ENCODE assay signal across 14 cellular contexts in the genomic region with DNA sequence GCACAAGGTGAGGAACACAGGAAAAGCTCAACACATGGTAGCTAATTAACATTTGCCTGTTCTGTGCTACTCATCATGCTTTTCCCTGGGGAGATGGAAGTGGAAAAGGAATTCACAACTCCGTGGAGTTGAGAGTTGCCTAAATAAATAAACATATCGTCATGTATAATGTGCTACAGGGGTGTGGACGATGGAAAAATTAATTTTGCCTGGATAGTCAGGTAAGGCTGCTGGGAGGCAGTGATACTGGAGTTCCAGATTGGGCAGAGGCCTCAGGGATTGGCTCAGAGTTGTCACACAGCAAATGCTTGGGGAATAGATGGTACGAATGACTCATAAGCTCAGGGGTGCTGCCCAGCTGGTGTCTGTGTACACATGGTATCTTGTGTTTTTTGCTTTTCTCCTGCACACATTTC. TPM values are rescaled to one million over a fixed set of nuclear protein-coding genes. Genes with fewer than 3 reads are reported as not detected.
A peak's percentile ranks its signal among the peaks of the same experiment; 100 is the strongest.
DNase-seq lines count a peak whose midpoint lies in the region; ATAC-seq and TF ChIP-seq lines count a peak whose summit lies in the region.
"Had no signal": no experiment of that assay in that cellular context is flagged by ENCODE, and none has a peak within 500 bp of the region (broad histone marks: within the 10 kb centered on the region; RNA-seq: fewer than 3 reads in every experiment).

No MANE protein-coding gene starts in this region.

- no peak for TF ChIP-seq CTCF in brain (conservative IDR thresholded peaks at IDR 0.05)

- CTCF ChIA-PET in activated CD8-positive, alpha-beta memory T cell treated with anti-CD3 and anti-CD28 coated beads, Interleukin-2, amount 10 ng/mL, durations not matched to agents 7 days and 5 days (lab: Charles Lee) = interaction anchor here (0.8 to 2.7 kb wide), 4 partner anchors 16 to 72 kb away, joined by 3 to 7 read pairs (median 4); a partner anchor contains a TSS

- peaks cover 0 to 4% (median 0%) of the 10 kb centered on the region in 5 experiments for H3K9me3 Mint-ChIP-seq in brain
- no peaks in the 10 kb centered on the region for H3K9me3 Mint-ChIP-seq in natural killer cell treated with Interleukin-12 subunit alpha and Interleukin-12 subunit beta and Interleukin-15 and Interleukin-18, amount 100 ng/mL, for 72 hours
- H3K9me3 Mint-ChIP-seq in activated CD8-positive, alpha-beta memory T cell treated with anti-CD3 and anti-CD28 coated beads, Interleukin-2, amount 10 ng/mL, durations not matched to agents 7 days and 5 days (ENCODE audit: low read depth) = no peaks in the 10 kb centered on the region
- H3K9me3 Mint-ChIP-seq: nephron progenitor cell had no signal

- peak overlapping the region in 3 of 5 experiments; percentile 28 to 67 (median 33) for H3K4me3 Mint-ChIP-seq in brain
- no peak overlapping the region for H3K4me3 Mint-ChIP-seq in natural killer cell treated with Interleukin-12 subunit alpha and Interleukin-12 subunit beta and Interleukin-15 and Interleukin-18, amount 100 ng/mL, for 72 hours
- H3K4me3 Mint-ChIP-seq in activated CD8-positive, alpha-beta memory T cell treated with anti-CD3 and anti-CD28 coated beads, Interleukin-2, amount 10 ng/mL, durations not matched to agents 7 days and 5 days = no peak overlapping the region
- H3K4me3 Mint-ChIP-seq: nephron progenitor cell had no signal

- DNase-seq in Daoy (ENCODE audit: low read depth) = peak; percentile 56
- peak; percentile 69 for DNase-seq in LHCN-M2 (ENCODE audit: low read depth)
- DNase-seq in myocyte (ENCODE audit: low read depth) = peak; percentile 69
- DNase-seq in natural killer cell treated with Interleukin-12 subunit alpha and Interleukin-12 subunit beta and Interleukin-15 and Interleukin-18, amount 100 ng/mL, for 72 hours (ENCODE audit: low spot score) = no peak
- DNase-seq in activated CD8-positive, alpha-beta memory T cell treated with anti-CD3 and anti-CD28 coated beads, Interleukin-2, amount 10 ng/mL, durations not matched to agents 7 days and 5 days = no peak
- DNase-seq in NCI-H2081 (lab: John Stamatoyannopoulos, UW) = no peak
- DNase-seq: activated CD4-positive, CD25-positive, alpha-beta regulatory T cell; activated naive CD4-positive, alpha-beta T cell treated with Interleukin-2 at 50 U/mL for 16 hours; NCI-H1436 treated with DMSO at 0.1 percent for 48 hours; nephron progenitor cell; stimulated activated naive CD4-positive, alpha-beta T cell treated with Interleukin-2 at 50 U/mL for 16 hours had no signal

- peaks cover 32% of the 10 kb centered on the region for H3K27me3 Mint-ChIP-seq in brain
- peaks cover 29 to 30% of the 10 kb centered on the region in 2 donors for H3K27me3 Mint-ChIP-seq in natural killer cell treated with Interleukin-12 subunit alpha and Interleukin-12 subunit beta and Interleukin-15 and Interleukin-18, amount 100 ng/mL, for 72 hours
- H3K27me3 Mint-ChIP-seq in activated CD8-positive, alpha-beta memory T cell treated with anti-CD3 and anti-CD28 coated beads, Interleukin-2, amount 10 ng/mL, durations not matched to agents 7 days and 5 days = peaks cover 59% of the 10 kb centered on the region

- no peak for ATAC-seq in natural killer cell treated with Interleukin-12 subunit alpha and Interleukin-12 subunit beta and Interleukin-15 and Interleukin-18, amount 100 ng/mL, for 72 hours
- no peak for ATAC-seq in activated CD8-positive, alpha-beta memory T cell treated with anti-CD3 and anti-CD28 coated beads, Interleukin-2, amount 10 ng/mL, durations not matched to agents 7 days and 5 days
- ATAC-seq in HG03469 (IDR thresholded peaks at IDR 0.05; ENCODE audit: unreplicated experiment) = no peak

- peak overlapping the region in 4 of 5 experiments; percentile 45 to 95 (median 68) for H3K27ac Mint-ChIP-seq in brain
- H3K27ac Mint-ChIP-seq in natural killer cell treated with Interleukin-12 subunit alpha and Interleukin-12 subunit beta and Interleukin-15 and Interleukin-18, amount 100 ng/mL, for 72 hours = no peak overlapping the region
- no peak overlapping the region for H3K27ac Mint-ChIP-seq in activated CD8-positive, alpha-beta memory T cell treated with anti-CD3 and anti-CD28 coated beads, Interleukin-2, amount 10 ng/mL, durations not matched to agents 7 days and 5 days
- H3K27ac Mint-ChIP-seq: nephron progenitor cell had no signal

- H3K4me1 Mint-ChIP-seq in brain = peaks cover 48% of the 10 kb centered on the region
- peaks cover 6 to 10% of the 10 kb centered on the region in 2 donors for H3K4me1 Mint-ChIP-seq in natural killer cell treated with Interleukin-12 subunit alpha and Interleukin-12 subunit beta and Interleukin-15 and Interleukin-18, amount 100 ng/mL, for 72 hours (ENCODE audit: low read depth in 2 of 2)
- H3K4me1 Mint-ChIP-seq in activated CD8-positive, alpha-beta memory T cell treated with anti-CD3 and anti-CD28 coated beads, Interleukin-2, amount 10 ng/mL, durations not matched to agents 7 days and 5 days = peaks cover 13% of the 10 kb centered on the region

- no peaks in the 10 kb centered on the region for H3K36me3 Mint-ChIP-seq in brain
- H3K36me3 Mint-ChIP-seq in natural killer cell treated with Interleukin-12 subunit alpha and Interleukin-12 subunit beta and Interleukin-15 and Interleukin-18, amount 100 ng/mL, for 72 hours = no peaks in the 10 kb centered on the region
- H3K36me3 Mint-ChIP-seq in activated CD8-positive, alpha-beta memory T cell treated with anti-CD3 and anti-CD28 coated beads, Interleukin-2, amount 10 ng/mL, durations not matched to agents 7 days and 5 days = peaks cover under 1% of the 10 kb centered on the region

RNA-seq across cellular contexts. Expression of a gene that starts 3.1 kb away (rescaled TPM):
- total RNA-seq in Daoy (2014; rRNA removed; shearing (Covaris generic)) = 5.1 and 6.2 TPM in 2 replicates
- total RNA-seq in LHCN-M2 (2014; rRNA removed) (10.2 and 11.0 TPM in 2 replicates), myocyte (5.8 and 6.1 TPM in 2 replicates)
- 3.7 TPM for polyA plus RNA-seq in LHCN-M2 (2012)
- 19.4 TPM for polyA plus RNA-seq in brain (ENCODE audit: insufficient read depth, low read depth, low replicate concordance)
- polyA plus RNA-seq in myocyte (2012) = 6.6 TPM
- total RNA-seq in natural killer cell treated with Interleukin-12 subunit alpha and Interleukin-12 subunit beta and Interleukin-15 and Interleukin-18, amount 100 ng/mL, for 72 hours = 1 to 10 TPM; 2.5 to 3.3 TPM
- total RNA-seq in activated CD8-positive, alpha-beta memory T cell treated with anti-CD3 and anti-CD28 coated beads, Interleukin-2, amount 10 ng/mL, durations not matched to agents 7 days and 5 days = 1 to 10 TPM; 5.0 to 7.3 TPM

RNA-seq across cellular contexts. Expression of a gene that starts 23.8 kb away (rescaled TPM):
- total RNA-seq in Daoy (2014; rRNA removed; shearing (Covaris generic)) = not detected in 2 replicates
- total RNA-seq in LHCN-M2 (2014; rRNA removed) (not detected in 2 replicates), myocyte (not detected in 2 replicates)
- not detected for polyA plus RNA-seq in LHCN-M2 (2012)
- 0.80 TPM for polyA plus RNA-seq in brain (ENCODE audit: insufficient read depth, low read depth, low replicate concordance)
- polyA plus RNA-seq in myocyte (2012) = not detected
- not detected for total RNA-seq in natural killer cell treated with Interleukin-12 subunit alpha and Interleukin-12 subunit beta and Interleukin-15 and Interleukin-18, amount 100 ng/mL, for 72 hours
- not detected for total RNA-seq in activated CD8-positive, alpha-beta memory T cell treated with anti-CD3 and anti-CD28 coated beads, Interleukin-2, amount 10 ng/mL, durations not matched to agents 7 days and 5 days
- total RNA-seq: H1 had no signal
- polyA plus RNA-seq: H1 had no signal

Comparison
In these comparisons a context has a peak if more than half of its experiments do, and no peak if none do; other contexts are left out.
1. DNase-seq: peak in Daoy (single experiment), LHCN-M2 (single experiment) and myocyte (single experiment); none in natural killer cell treated with Interleukin-12 subunit alpha and Interleukin-12 subunit beta and Interleukin-15 and Interleukin-18, amount 100 ng/mL, for 72 hours (single experiment), activated CD8-positive, alpha-beta memory T cell treated with anti-CD3 and anti-CD28 coated beads, Interleukin-2, amount 10 ng/mL, durations not matched to agents 7 days and 5 days (single experiment) and NCI-H2081 (0 of 2).
2. H3K27ac Mint-ChIP-seq: peak in brain (4 of 5); none in natural killer cell treated with Interleukin-12 subunit alpha and Interleukin-12 subunit beta and Interleukin-15 and Interleukin-18, amount 100 ng/mL, for 72 hours (0 of 2) and activated CD8-positive, alpha-beta memory T cell treated with anti-CD3 and anti-CD28 coated beads, Interleukin-2, amount 10 ng/mL, durations not matched to agents 7 days and 5 days (single experiment).
3. H3K4me3 Mint-ChIP-seq: peak in brain (3 of 5); none in natural killer cell treated with Interleukin-12 subunit alpha and Interleukin-12 subunit beta and Interleukin-15 and Interleukin-18, amount 100 ng/mL, for 72 hours (single experiment) and activated CD8-positive, alpha-beta memory T cell treated with anti-CD3 and anti-CD28 coated beads, Interleukin-2, amount 10 ng/mL, durations not matched to agents 7 days and 5 days (single experiment).